In genomic region chr20:34708621-34709043, GRCh38 we compare ENCODE assay signal across 8 cellular contexts. TPM values are rescaled to one million over a fixed set of nuclear protein-coding genes. Genes with fewer than 3 reads are reported as not detected.
DNase-seq lines count a peak whose midpoint lies in the region; ATAC-seq and TF ChIP-seq lines count a peak whose summit lies in the region.

No MANE protein-coding gene starts in this region.

- peak overlapping the region in 7 of 8 donors; percentile 75 to 91 (median 84) for H3K27ac ChIP-seq in spleen

- peaks cover 5% of the 10 kb centered on the region for H3K36me3 Mint-ChIP-seq in T-helper 17 cell (ENCODE audit: low read depth)
- peaks cover 8% of the 10 kb centered on the region for H3K36me3 Mint-ChIP-seq in brain
- peaks cover 3 to 7% (median 4%) of the 10 kb centered on the region in 3 donors for H3K36me3 Mint-ChIP-seq in immature natural killer cell

- H3K36me3 ChIP-seq in spleen: peaks cover 0 to 31% (median 2%) of the 10 kb centered on the region in 6 donors

- DNase-seq in AG08396 (ENCODE audit: low spot score): peak; percentile 48
- DNase-seq in T-helper 17 cell: peak in 2 of 3 donors; percentile 35 to 45
- DNase-seq in immature natural killer cell: no peak
- peak; percentile 88 for DNase-seq in spleen
- no peak for DNase-seq in GM19238 (ENCODE audit: insufficient read length, low spot score)

- peaks cover 4 to 76% (median 42%) of the 10 kb centered on the region in 6 donors for H3K4me1 ChIP-seq in spleen

- H3K27me3 ChIP-seq in spleen (replicated peaks in 1 of 7): no peaks in the 10 kb centered on the region

- intact Hi-C loops in spleen (cut with DNase I; ENCODE audit: low total_unique reads): loop anchor here (5.0 kb wide), 2 partner anchors 166 to 396 kb away; no protein-coding TSS in a partner anchor

- no peaks in the 10 kb centered on the region for H3K9me3 ChIP-seq in T-helper 17 cell (ENCODE audit: control insufficient read depth, low read length, poor library complexity, severe bottlenecking)
- H3K9me3 ChIP-seq in spleen: no peaks in the 10 kb centered on the region

- H3K4me3 ChIP-seq in spleen: peak overlapping the region; percentile 71 to 86 (median 76)

- H3K27me3 Mint-ChIP-seq in T-helper 17 cell (no peaks in the 10 kb centered on the region), brain (peaks cover 9% of the 10 kb centered on the region), immature natural killer cell (ENCODE audit: low read depth in 3 of 3) (peaks cover 23 to 27% (median 25%) of the 10 kb centered on the region in 3 donors)

- peak; percentile 79 for TF ChIP-seq RAD21 in Ishikawa (IDR thresholded peaks at IDR 0.05; ENCODE audit: low read depth)

- peak; percentile 9 for ATAC-seq in GM18873 (IDR thresholded peaks at IDR 0.05; ENCODE audit: low FRiP score, unreplicated experiment)
- ATAC-seq in T-helper 17 cell: peak; percentile 4

- H3K27ac Mint-ChIP-seq in T-helper 17 cell (peak overlapping the region; percentile 93), brain (peak overlapping the region; percentile 59 to 86 (median 65)), immature natural killer cell (peak overlapping the region in 5 of 6 donors; percentile 80 to 88 (median 81))

- 3 to 6% (median 4%) methylated on average over 7 to 22 of the region's 22 CpGs for WGBS in spleen, 5 donors

- H3K4me3 Mint-ChIP-seq in T-helper 17 cell (peak overlapping the region; percentile 88), brain (peak overlapping the region; percentile 35 to 88 (median 76)), immature natural killer cell (peak overlapping the region; percentile 29 to 92 (median 89))

- TF ChIP-seq CTCF in brain (conservative IDR thresholded peaks at IDR 0.05): peak; percentile 51 to 71
- TF ChIP-seq CTCF in spleen (IDR thresholded peaks at IDR 0.05 in 8 of 11, conservative IDR thresholded peaks at IDR 0.05 in 3 of 11): peak; percentile 8 to 81 (median 60)

- TF ChIP-seq POLR2A in spleen (IDR thresholded peaks at IDR 0.05): no peak

- TF ChIP-seq EP300 in Ishikawa (IDR thresholded peaks at IDR 0.05; ENCODE audit: borderline replicate concordance): no peak

- H3K4me1 Mint-ChIP-seq in T-helper 17 cell (peaks cover 34% of the 10 kb centered on the region), brain (peaks cover 68% of the 10 kb centered on the region), immature natural killer cell (peaks cover 21 to 30% of the 10 kb centered on the region in 2 donors)

- H3K9me3 Mint-ChIP-seq in brain (peaks cover 0 to 5% (median 0%) of the 10 kb centered on the region in 5 experiments), immature natural killer cell (no peaks in the 10 kb centered on the region)

TF ChIP-seq in Ishikawa, 13 proteins besides CTCF, POLR2A, EP300 and RAD21:
- no peak for TF ChIP-seq NFIC (IDR thresholded peaks at IDR 0.05)
- TF ChIP-seq TAF1 (IDR thresholded peaks at IDR 0.05; ENCODE audit: low read depth): no peak
- TF ChIP-seq EGR1 (IDR thresholded peaks at IDR 0.05): no peak
- no peak for TF ChIP-seq TCF12 (IDR thresholded peaks at IDR 0.05; ENCODE audit: low read depth)
- TF ChIP-seq REST (IDR thresholded peaks at IDR 0.05; ENCODE audit: low read depth): no peak
- no peak for TF ChIP-seq YY1 (IDR thresholded peaks at IDR 0.05; ENCODE audit: low read depth)
- no peak for TF ChIP-seq USF1 (IDR thresholded peaks at IDR 0.05)
- TF ChIP-seq ZBTB7A (IDR thresholded peaks at IDR 0.05; ENCODE audit: low read depth): peak; percentile 97

RNA-seq across cellular contexts. Expression of gene TP53INP2, which starts 4.5 kb away (rescaled TPM):
- total RNA-seq in T-helper 17 cell: 10 to 100 TPM; 62.0 to 62.4 TPM
- polyA plus RNA-seq in brain (ENCODE audit: insufficient read depth, low read depth, low replicate concordance): 169 TPM
- polyA plus RNA-seq in immature natural killer cell: 1 to 10 TPM in 1 of 3 donors, under 1 TPM in 2; 0.09 to 1.8 (median 0.53) TPM
- 10 to 100 TPM in 1 of 7 donors, 1 to 10 TPM in 6; 4.8 to 10.6 (median 7.4) TPM for total RNA-seq in spleen
- polyA plus RNA-seq in spleen: 1 to 10 TPM; 2.0 to 3.0 (median 2.6) TPM

RNA-seq across cellular contexts. Expression of gene PIGU, which starts 31.7 kb away (rescaled TPM):
- total RNA-seq in T-helper 17 cell (10 to 100 TPM in 1 of 2 donors, 1 to 10 TPM in 1; 8.4 to 10.2 TPM), spleen (10 to 100 TPM; 10.0 to 20.4 (median 14.2) TPM)
- polyA plus RNA-seq in brain (ENCODE audit: insufficient read depth, low read depth, low replicate concordance) (59.7 TPM), immature natural killer cell (10 to 100 TPM; 19.3 to 34.7 (median 25.3) TPM), spleen (10 to 100 TPM; 13.3 to 15.2 (median 15.0) TPM)

Comparison
In these comparisons a context has a peak if more than half of its experiments do, and no peak if none do; other contexts are left out.
1. DNase-seq: peak in AG08396 (single experiment), T-helper 17 cell (2 of 3) and spleen (single experiment); none in immature natural killer cell (0 of 3) and GM19238 (single experiment).
2. RNA of gene TP53INP2, which starts 4.5 kb away (polyA plus RNA-seq): 169 TPM in brain (single experiment); 2.0 to 3.0 TPM in spleen and 0.09 to 1.8 TPM in immature natural killer cell; every median in the first group is over 10 times any median in the second.
3. Peak in every context shown above with its lines, with median percentiles within 50 percentile points of each other: H3K27ac Mint-ChIP-seq and H3K4me3 Mint-ChIP-seq.